ENCODE assay signal across 31 cellular contexts in genomic region chr1:73782901-73783300, GRCh38.
"Had no signal": no experiment of that assay in that cellular context is flagged by ENCODE, and none has a peak within 500 bp of the region (broad histone marks: within the 10 kb centered on the region; RNA-seq: fewer than 3 reads in every experiment).

No MANE protein-coding gene starts in this region.

- H3K36me3 Mint-ChIP-seq: activated naive CD8-positive, alpha-beta T cell treated with anti-CD3 and anti-CD28 coated beads for 36 hours; brain; naive thymus-derived CD8-positive, alpha-beta T cell had no signal

- H3K27me3 Mint-ChIP-seq: activated naive CD8-positive, alpha-beta T cell treated with anti-CD3 and anti-CD28 coated beads for 36 hours; naive thymus-derived CD8-positive, alpha-beta T cell had no signal

- FAIRE-seq: endothelial cell of umbilical vein, islet of Langerhans, pancreas, urothelium cell line had no signal

- H3K4me1 Mint-ChIP-seq: activated naive CD8-positive, alpha-beta T cell treated with anti-CD3 and anti-CD28 coated beads for 36 hours; brain; naive thymus-derived CD8-positive, alpha-beta T cell; neural crest cell had no signal

- H3K9me3 ChIP-seq: adrenal gland, lower lobe of right lung, pancreas, prostate gland, thoracic aorta had no signal

- H3K27ac ChIP-seq: adrenal gland, left lung, lower lobe of right lung, pancreas, prostate gland, skin epidermis, thoracic aorta, VCaP had no signal

- H3K4me1 ChIP-seq: adrenal gland, left lung, lower lobe of right lung, pancreas, prostate gland had no signal

- H3K4me3 Mint-ChIP-seq: activated naive CD4-positive, alpha-beta T cell treated with anti-CD3 and anti-CD28 coated beads for 36 hours; activated naive CD8-positive, alpha-beta T cell treated with anti-CD3 and anti-CD28 coated beads for 36 hours; activated T-helper 1 cell treated with anti-CD3 and anti-CD28 coated beads, Interleukin-12 subunit alpha, Interleukin-12 subunit beta, Interleukin-2, Interleukin-4 antibody, amounts not matched to agents 30 ng/mL and 10 ng/mL and 1 ng/mL, durations not matched to agents 14 hours and 24 hours and 36 hours; brain; naive thymus-derived CD8-positive, alpha-beta T cell; neural crest cell had no signal

- H3K27ac Mint-ChIP-seq: activated naive CD4-positive, alpha-beta T cell treated with anti-CD3 and anti-CD28 coated beads for 36 hours; activated naive CD8-positive, alpha-beta T cell treated with anti-CD3 and anti-CD28 coated beads for 36 hours; activated T-helper 1 cell treated with anti-CD3 and anti-CD28 coated beads, Interleukin-12 subunit alpha, Interleukin-12 subunit beta, Interleukin-2, Interleukin-4 antibody, amounts not matched to agents 30 ng/mL and 10 ng/mL and 1 ng/mL, durations not matched to agents 14 hours and 24 hours and 36 hours; naive thymus-derived CD8-positive, alpha-beta T cell had no signal

- DNase-seq: activated CD4-positive, alpha-beta T cell treated with anti-CD3 and anti-CD28 coated beads for 4 hours; activated CD4-positive, alpha-beta T cell treated with anti-CD3 and anti-CD28 coated beads, Interleukin-2, amount 50 U/mL, for 48 hours; activated CD8-positive, alpha-beta memory T cell treated with anti-CD3 and anti-CD28 coated beads for 24 hours; activated effector memory CD4-positive, alpha-beta T cell treated with anti-CD3 and anti-CD28 coated beads, Interleukin-2, amount 50 U/mL, for 16 hours; activated naive CD4-positive, alpha-beta T cell treated with anti-CD3 and anti-CD28 coated beads for 36 hours; activated naive CD8-positive, alpha-beta T cell treated with anti-CD3 and anti-CD28 coated beads for 36 hours; activated T-cell treated with anti-CD3 and anti-CD28 coated beads, Interleukin-2, amount 50 U/mL, for 1 hour; adrenal gland; aorta; foreskin melanocyte; left lung; lower lobe of right lung; naive thymus-derived CD8-positive, alpha-beta T cell; nucleus accumbens; pancreas; retina; stimulated activated CD4-positive, alpha-beta T cell treated with anti-CD3 and anti-CD28 coated beads, Interleukin-12 subunit alpha, Interleukin-12 subunit beta, amount 100 ng/mL, for 4 hours; stimulated activated CD4-positive, alpha-beta T cell treated with anti-CD3 and anti-CD28 coated beads, Interleukin-4, amount 100 ng/mL, for 1 hour; stimulated activated naive CD8-positive, alpha-beta T cell treated with anti-CD3 and anti-CD28 coated beads, Interleukin-15, Interleukin-2, amounts not matched to agents 100 U/mL and 50 U/mL, for 24 hours had no signal

- H3K4me3 ChIP-seq: adrenal gland, left lung, lower lobe of right lung, pancreas, prostate gland, skin epidermis, thoracic aorta had no signal

- ATAC-seq: esophagus mucosa; left lung; lower lobe of right lung; naive thymus-derived CD8-positive, alpha-beta T cell; pancreas; sciatic nerve; stimulated activated naive CD8-positive, alpha-beta T cell treated with anti-CD3 and anti-CD28 coated beads, Interleukin-15, Interleukin-2, amounts not matched to agents 100 U/mL and 50 U/mL, for 24 hours had no signal

- H3K36me3 ChIP-seq: adrenal gland, left lung, lower lobe of right lung, pancreas, prostate gland, thoracic aorta had no signal

- H3K27me3 ChIP-seq: adrenal gland, left lung, pancreas had no signal

- H3K9me3 Mint-ChIP-seq: activated naive CD4-positive, alpha-beta T cell treated with anti-CD3 and anti-CD28 coated beads for 36 hours; activated naive CD8-positive, alpha-beta T cell treated with anti-CD3 and anti-CD28 coated beads for 36 hours; activated T-helper 1 cell treated with anti-CD3 and anti-CD28 coated beads, Interleukin-12 subunit alpha, Interleukin-12 subunit beta, Interleukin-2, Interleukin-4 antibody, amounts not matched to agents 30 ng/mL and 10 ng/mL and 1 ng/mL, durations not matched to agents 14 hours and 24 hours and 36 hours; brain; neural crest cell had no signal
